ENCODE assay signal across 3 cellular contexts in genomic region chr14:70133461-70133860, GRCh38.
TF ChIP-seq lines count a peak whose summit lies in the region.

No MANE protein-coding gene starts in this region.

TF ChIP-seq in HepG2, 621 proteins besides CTCF, POLR2A, EP300 and RAD21:
- TF ChIP-seq NFIC (IDR thresholded peaks at IDR 0.05; ENCODE audit: low read length) (no peak), MAFF (IDR thresholded peaks at IDR 0.05; ENCODE audit: low read depth, low read length) (peak; percentile 18; the same call in 1 of the 2 replicates), MAFK (conservative IDR thresholded peaks at IDR 0.05 in 1 of 2, IDR thresholded peaks at IDR 0.05 in 1 of 2; ENCODE audit: low read length in 2 of 2) (peak; percentile 53 to 55; a peak in 3 of 4 replicates), MZF1 (CRISPR knock-in tag; IDR thresholded peaks at IDR 0.05; ENCODE audit: borderline replicate concordance) (no peak), CAMTA2 (CRISPR knock-in tag; IDR thresholded peaks at IDR 0.05; ENCODE audit: borderline replicate concordance) (no peak), ZNF296 (CRISPR knock-in tag; conservative IDR thresholded peaks at IDR 0.05) (no peak), RARG (CRISPR knock-in tag; IDR thresholded peaks at IDR 0.05; ENCODE audit: low read depth) (no peak), NBN (conservative IDR thresholded peaks at IDR 0.05) (no peak), ZNF615 (CRISPR knock-in tag; IDR thresholded peaks at IDR 0.05; ENCODE audit: borderline replicate concordance) (no peak), ZFYVE20 (CRISPR knock-in tag; IDR thresholded peaks at IDR 0.05; ENCODE audit: borderline replicate concordance, low read depth) (no peak)
TF ChIP-seq in HepG2: peak in this region for 2.

TF ChIP-seq in A549, 52 proteins besides CTCF, POLR2A, EP300 and RAD21:
- peak; percentile 59 for TF ChIP-seq MAFK (IDR thresholded peaks at IDR 0.05; ENCODE audit: partially characterized antibody)
- TF ChIP-seq NR3C1 (IDR thresholded peaks at IDR 0.05): no peak
- TF ChIP-seq, protein P1, sequence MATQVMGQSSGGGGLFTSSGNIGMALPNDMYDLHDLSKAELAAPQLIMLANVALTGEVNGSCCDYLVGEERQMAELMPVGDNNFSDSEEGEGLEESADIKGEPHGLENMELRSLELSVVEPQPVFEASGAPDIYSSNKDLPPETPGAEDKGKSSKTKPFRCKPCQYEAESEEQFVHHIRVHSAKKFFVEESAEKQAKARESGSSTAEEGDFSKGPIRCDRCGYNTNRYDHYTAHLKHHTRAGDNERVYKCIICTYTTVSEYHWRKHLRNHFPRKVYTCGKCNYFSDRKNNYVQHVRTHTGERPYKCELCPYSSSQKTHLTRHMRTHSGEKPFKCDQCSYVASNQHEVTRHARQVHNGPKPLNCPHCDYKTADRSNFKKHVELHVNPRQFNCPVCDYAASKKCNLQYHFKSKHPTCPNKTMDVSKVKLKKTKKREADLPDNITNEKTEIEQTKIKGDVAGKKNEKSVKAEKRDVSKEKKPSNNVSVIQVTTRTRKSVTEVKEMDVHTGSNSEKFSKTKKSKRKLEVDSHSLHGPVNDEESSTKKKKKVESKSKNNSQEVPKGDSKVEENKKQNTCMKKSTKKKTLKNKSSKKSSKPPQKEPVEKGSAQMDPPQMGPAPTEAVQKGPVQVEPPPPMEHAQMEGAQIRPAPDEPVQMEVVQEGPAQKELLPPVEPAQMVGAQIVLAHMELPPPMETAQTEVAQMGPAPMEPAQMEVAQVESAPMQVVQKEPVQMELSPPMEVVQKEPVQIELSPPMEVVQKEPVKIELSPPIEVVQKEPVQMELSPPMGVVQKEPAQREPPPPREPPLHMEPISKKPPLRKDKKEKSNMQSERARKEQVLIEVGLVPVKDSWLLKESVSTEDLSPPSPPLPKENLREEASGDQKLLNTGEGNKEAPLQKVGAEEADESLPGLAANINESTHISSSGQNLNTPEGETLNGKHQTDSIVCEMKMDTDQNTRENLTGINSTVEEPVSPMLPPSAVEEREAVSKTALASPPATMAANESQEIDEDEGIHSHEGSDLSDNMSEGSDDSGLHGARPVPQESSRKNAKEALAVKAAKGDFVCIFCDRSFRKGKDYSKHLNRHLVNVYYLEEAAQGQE (IDR thresholded peaks at IDR 0.05): no peak
- TF ChIP-seq FOSB (CRISPR knock-in tag; IDR thresholded peaks at IDR 0.05): no peak
- TF ChIP-seq HMGXB4 (CRISPR knock-in tag; IDR thresholded peaks at IDR 0.05; ENCODE audit: borderline replicate concordance): no peak

TF ChIP-seq in IMR-90, 13 proteins besides CTCF, POLR2A, EP300 and RAD21:
- TF ChIP-seq MAFK (IDR thresholded peaks at IDR 0.05; ENCODE audit: low read depth, low read length): peak; percentile 14; the same call in 1 of the 2 replicates
- TF ChIP-seq, protein P2, sequence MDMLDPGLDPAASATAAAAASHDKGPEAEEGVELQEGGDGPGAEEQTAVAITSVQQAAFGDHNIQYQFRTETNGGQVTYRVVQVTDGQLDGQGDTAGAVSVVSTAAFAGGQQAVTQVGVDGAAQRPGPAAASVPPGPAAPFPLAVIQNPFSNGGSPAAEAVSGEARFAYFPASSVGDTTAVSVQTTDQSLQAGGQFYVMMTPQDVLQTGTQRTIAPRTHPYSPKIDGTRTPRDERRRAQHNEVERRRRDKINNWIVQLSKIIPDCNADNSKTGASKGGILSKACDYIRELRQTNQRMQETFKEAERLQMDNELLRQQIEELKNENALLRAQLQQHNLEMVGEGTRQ (IDR thresholded peaks at IDR 0.05; ENCODE audit: low read depth, low read length): no peak
TF ChIP-seq in IMR-90: peak in this region for 1.
